In the genomic region with DNA sequence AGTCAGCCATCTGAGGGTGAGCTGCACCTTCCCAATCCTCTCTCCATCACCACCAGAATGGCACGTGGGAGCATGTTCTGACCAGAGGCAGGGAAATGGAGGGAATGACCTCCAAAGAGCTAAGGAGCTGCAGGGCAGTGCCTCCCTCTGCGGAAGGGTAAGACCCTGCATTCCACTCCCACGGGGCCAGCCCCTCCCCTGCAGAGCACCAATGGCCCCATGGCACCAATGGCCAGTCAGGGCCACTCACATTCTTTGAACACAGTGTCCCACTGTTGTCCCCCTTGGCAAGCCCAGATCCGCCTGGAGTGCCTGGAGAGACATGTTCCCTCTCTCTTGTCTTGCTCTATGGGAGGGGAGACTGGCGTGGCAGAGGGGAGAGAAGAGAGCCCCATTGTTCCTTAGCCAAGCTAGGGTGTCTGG, we compare ENCODE assay signal across 14 cellular contexts.
A peak's percentile ranks its signal among the peaks of the same experiment; 100 is the strongest.
DNase-seq lines count a peak whose midpoint lies in the region; ATAC-seq lines count a peak whose summit lies in the region.
"Had no signal": no experiment of that assay in that cellular context is flagged by ENCODE, and none has a peak within 500 bp of the region (broad histone marks: within the 10 kb centered on the region; RNA-seq: fewer than 3 reads in every experiment).

No MANE protein-coding gene starts in this region.

- intact Hi-C loops in head of caudate nucleus (cut with DNase I): no loop called here
- intact Hi-C loops in activated CD4-positive, alpha-beta T cell treated with anti-CD3 and anti-CD28 coated beads for 36 hours (cut with DNase I, micrococcal nuclease): no loop called here

- H3K27ac Mint-ChIP-seq in activated CD4-positive, alpha-beta T cell treated with anti-CD3 and anti-CD28 coated beads for 36 hours: no peak overlapping the region
- H3K27ac Mint-ChIP-seq: B cell, T-helper 17 cell had no signal

- no peaks in the 10 kb centered on the region for H3K9me3 Mint-ChIP-seq in activated CD4-positive, alpha-beta T cell treated with anti-CD3 and anti-CD28 coated beads for 36 hours (ENCODE audit: low read depth)
- H3K9me3 Mint-ChIP-seq: activated T-cell treated with anti-CD3 and anti-CD28 coated beads, Interleukin-2, amount 50 U/mL, for 4 hours; nephron had no signal

- H3K4me3 Mint-ChIP-seq in activated CD4-positive, alpha-beta T cell treated with anti-CD3 and anti-CD28 coated beads for 36 hours: no peak overlapping the region
- H3K4me3 Mint-ChIP-seq: activated T-cell treated with anti-CD3 and anti-CD28 coated beads, Interleukin-2, amount 50 U/mL, for 4 hours; B cell; nephron; T-helper 17 cell had no signal

- peaks cover 89% of the 10 kb centered on the region for H3K4me1 ChIP-seq in muscle layer of colon (ENCODE audit: insufficient read depth, low read length)
- peaks cover 84% of the 10 kb centered on the region for H3K4me1 ChIP-seq in stomach smooth muscle (ENCODE audit: control insufficient read depth, insufficient read depth, low read length)

- no peaks in the 10 kb centered on the region for H3K27me3 Mint-ChIP-seq in activated CD4-positive, alpha-beta T cell treated with anti-CD3 and anti-CD28 coated beads for 36 hours

- no peak for ATAC-seq in activated CD4-positive, alpha-beta T cell treated with anti-CD3 and anti-CD28 coated beads for 36 hours
- ATAC-seq in HG03571 (IDR thresholded peaks at IDR 0.05; ENCODE audit: unreplicated experiment) (no peak), GM18907 (IDR thresholded peaks at IDR 0.05; ENCODE audit: unreplicated experiment) (no peak)
- ATAC-seq: activated T-cell treated with anti-CD3 and anti-CD28 coated beads, Interleukin-2, amount 50 U/mL, for 4 hours; T-helper 17 cell had no signal

- DNase-seq in head of caudate nucleus: peak; percentile 66 to 95 (median 87)
- DNase-seq in kidney glomerular epithelial cell (lab: John Stamatoyannopoulos, UW): no peak
- DNase-seq in activated CD4-positive, alpha-beta T cell treated with anti-CD3 and anti-CD28 coated beads for 36 hours: no peak
- DNase-seq: activated T-cell treated with anti-CD3 and anti-CD28 coated beads, Interleukin-2, amount 50 U/mL, for 4 hours; adrenal gland; T-helper 17 cell; uterus had no signal

- CTCF ChIA-PET in activated CD4-positive, alpha-beta T cell treated with anti-CD3 and anti-CD28 coated beads for 36 hours (lab: Charles Lee): no interaction called here

- H3K4me1 Mint-ChIP-seq in activated CD4-positive, alpha-beta T cell treated with anti-CD3 and anti-CD28 coated beads for 36 hours: no peaks in the 10 kb centered on the region
- H3K4me1 Mint-ChIP-seq: B cell, T-helper 17 cell had no signal

- no peak overlapping the region for H3K9ac ChIP-seq in muscle layer of colon (ENCODE audit: low read length)
- H3K9ac ChIP-seq in stomach smooth muscle (ENCODE audit: low read length in 2 of 2): peak overlapping the region in 1 of 2 donors; percentile 4

- POLR2A ChIA-PET in activated CD4-positive, alpha-beta T cell treated with anti-CD3 and anti-CD28 coated beads for 36 hours (lab: Charles Lee): no interaction called here

- H3K9me3 ChIP-seq in muscle layer of colon (ENCODE audit: low read length): no peaks in the 10 kb centered on the region
- H3K9me3 ChIP-seq in stomach smooth muscle (ENCODE audit: control insufficient read depth in 2 of 2, low read length in 2 of 2): no peaks in the 10 kb centered on the region
- H3K9me3 ChIP-seq: adrenal gland, uterus had no signal

- H3K27ac ChIP-seq in angular gyrus (ENCODE audit: low read depth, low read length): peak overlapping the region; percentile 72
- peak overlapping the region; percentile 48 for H3K27ac ChIP-seq in muscle layer of colon (ENCODE audit: low read depth, low read length)
- peak overlapping the region; percentile 90 for H3K27ac ChIP-seq in stomach smooth muscle (ENCODE audit: low read length)

- no peak overlapping the region for H3K4me3 ChIP-seq in muscle layer of colon (ENCODE audit: low read depth in 1 of 2, low read length in 2 of 2)
- no peak overlapping the region for H3K4me3 ChIP-seq in stomach smooth muscle (ENCODE audit: low read length in 2 of 2)
- H3K4me3 ChIP-seq: adrenal gland, uterus had no signal

- H3K27me3 ChIP-seq in muscle layer of colon (ENCODE audit: control insufficient read depth in 1 of 2, insufficient read depth in 2 of 2, low read length in 2 of 2) (no peaks in the 10 kb centered on the region), stomach smooth muscle (ENCODE audit: control insufficient read depth in 1 of 2, insufficient read depth in 2 of 2, low read length in 2 of 2) (no peaks in the 10 kb centered on the region)
- H3K27me3 ChIP-seq: adrenal gland, uterus had no signal

- no peaks in the 10 kb centered on the region for H3K36me3 Mint-ChIP-seq in activated CD4-positive, alpha-beta T cell treated with anti-CD3 and anti-CD28 coated beads for 36 hours (ENCODE audit: low read depth)

- peaks cover 88% of the 10 kb centered on the region for H3K36me3 ChIP-seq in muscle layer of colon (ENCODE audit: insufficient read depth, low read length)
- peaks cover 38 to 56% of the 10 kb centered on the region in 2 donors for H3K36me3 ChIP-seq in stomach smooth muscle (ENCODE audit: control insufficient read depth in 2 of 2, insufficient read depth in 2 of 2, low read length in 2 of 2)
- H3K36me3 ChIP-seq: uterus had no signal

Comparison
In these comparisons a context has a peak if more than half of its experiments do, and no peak if none do; other contexts are left out.
1. DNase-seq: peak in head of caudate nucleus (42 of 42); none in kidney glomerular epithelial cell (single experiment) and activated CD4-positive, alpha-beta T cell treated with anti-CD3 and anti-CD28 coated beads for 36 hours (single experiment).
2. Peak in every context shown above with its lines, with median percentiles within 50 percentile points of each other: H3K27ac ChIP-seq.